ENCODE assay signal across 8 cellular contexts in the genomic region with DNA sequence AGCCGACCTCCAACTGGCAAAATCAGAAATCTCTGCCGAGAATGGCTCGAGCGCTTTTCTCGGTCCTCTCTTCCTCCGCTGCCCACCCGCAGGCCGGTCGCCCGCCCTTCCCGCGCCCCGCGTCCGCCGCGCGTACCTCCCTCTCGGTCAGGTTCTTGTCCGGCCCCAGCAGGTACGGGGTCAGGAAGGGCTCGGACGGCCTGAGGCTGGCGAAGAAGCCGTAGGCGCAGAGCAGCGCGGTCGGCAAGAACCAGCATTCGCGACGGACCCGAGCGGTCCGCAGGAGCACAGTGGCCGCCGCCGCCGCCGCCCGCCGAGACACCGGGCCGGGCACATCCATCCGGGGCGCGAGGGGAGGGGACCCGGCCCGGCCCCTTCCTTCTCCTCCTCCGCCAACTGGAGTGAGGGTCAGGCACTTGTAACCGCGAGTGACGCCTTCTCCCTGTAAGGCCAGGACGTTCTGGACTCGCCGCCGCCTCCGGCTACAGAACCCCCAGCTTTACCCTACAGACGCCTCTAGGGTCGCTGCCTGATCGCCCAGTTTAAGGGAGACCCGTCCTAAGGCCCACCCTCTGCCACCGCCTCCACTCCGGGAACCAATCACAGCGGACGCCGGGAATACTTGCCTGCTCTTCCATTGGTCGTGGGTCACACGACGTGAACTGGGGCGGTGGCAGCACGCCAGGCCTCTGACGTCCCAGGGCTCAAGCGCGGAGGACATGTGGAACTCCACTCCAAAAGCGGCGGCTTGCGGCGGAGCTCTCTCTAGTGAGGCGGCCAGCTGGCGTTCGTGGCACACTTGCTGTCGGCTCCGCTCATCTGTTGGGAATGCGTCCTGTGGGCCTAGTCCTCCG. TPM values are rescaled to one million over a fixed set of nuclear protein-coding genes. Genes with fewer than 3 reads are reported as not detected.
DNase-seq lines count a peak whose midpoint lies in the region; ATAC-seq and TF ChIP-seq lines count a peak whose summit lies in the region.

A gene with protein sequence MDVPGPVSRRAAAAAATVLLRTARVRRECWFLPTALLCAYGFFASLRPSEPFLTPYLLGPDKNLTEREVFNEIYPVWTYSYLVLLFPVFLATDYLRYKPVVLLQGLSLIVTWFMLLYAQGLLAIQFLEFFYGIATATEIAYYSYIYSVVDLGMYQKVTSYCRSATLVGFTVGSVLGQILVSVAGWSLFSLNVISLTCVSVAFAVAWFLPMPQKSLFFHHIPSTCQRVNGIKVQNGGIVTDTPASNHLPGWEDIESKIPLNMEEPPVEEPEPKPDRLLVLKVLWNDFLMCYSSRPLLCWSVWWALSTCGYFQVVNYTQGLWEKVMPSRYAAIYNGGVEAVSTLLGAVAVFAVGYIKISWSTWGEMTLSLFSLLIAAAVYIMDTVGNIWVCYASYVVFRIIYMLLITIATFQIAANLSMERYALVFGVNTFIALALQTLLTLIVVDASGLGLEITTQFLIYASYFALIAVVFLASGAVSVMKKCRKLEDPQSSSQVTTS (minus strand): TSS at position 518 of the 854 bp plus-strand sequence. CDS start 178 bp downstream, at position 340.

- H3K27ac ChIP-seq in DND-41 (ENCODE audit: low read length) (peak within 1 kb of the TSS; percentile 34), KMS-11 (peak within 1 kb of the TSS; percentile 48), Panc1 (ENCODE audit: low read length) (peak within 1 kb of the TSS; percentile 97), esophagus muscularis mucosa (replicated peaks in 1 of 4) (peak within 1 kb of the TSS; percentile 96 to 99 (median 98)), muscle layer of duodenum (ENCODE audit: low read length) (peak within 1 kb of the TSS; percentile 98)

- H3K27me3 Mint-ChIP-seq in activated T-cell treated with anti-CD3 and anti-CD28 coated beads, Interleukin-2, amount 50 U/mL, for 72 hours (ENCODE audit: low read depth): peaks cover 7% of the 10 kb centered on the region

- H4K20me1 ChIP-seq in DND-41 (ENCODE audit: insufficient read depth, low read length) (no peaks in the 10 kb centered on the region), KMS-11 (ENCODE audit: insufficient read depth) (no peaks in the 10 kb centered on the region)

- in situ Hi-C loops in Panc1 (cut with HindIII; ENCODE audit: low pct_unique_long_range_greater_than_20kb, low sequenced_read_pairs): no loop called here

- DNase-seq in DND-41 (peak; percentile 96), Panc1 (ENCODE audit: low read depth, low spot score) (peak; percentile 91), esophagus muscularis mucosa (ENCODE audit: extremely low spot score) (peak; percentile 100)
- DNase-seq in activated T-cell treated with anti-CD3 and anti-CD28 coated beads, Interleukin-2, amount 50 U/mL, for 72 hours: peak; percentile 96 to 97
- peak; percentile 91 to 92 for DNase-seq in stimulated activated CD8-positive, alpha-beta memory T cell treated with anti-CD3 and anti-CD28 coated beads, Interleukin-7, amount 100 ng/mL, for 4 hours (ENCODE audit: low read depth in 2 of 2)

- H3K4me2 ChIP-seq in DND-41 (ENCODE audit: insufficient read depth, low read length) (peak within 1 kb of the TSS; percentile 70), KMS-11 (peak within 1 kb of the TSS; percentile 62)

- peak; percentile 99 for TF ChIP-seq EP300 in esophagus muscularis mucosa (IDR thresholded peaks at IDR 0.05)

- peak within 1 kb of the TSS; percentile 74 for H2AFZ ChIP-seq in DND-41 (ENCODE audit: low read depth, low read length)
- H2AFZ ChIP-seq in KMS-11 (ENCODE audit: low read depth): peak within 1 kb of the TSS; percentile 96

- TF ChIP-seq POLR2A in esophagus muscularis mucosa (IDR thresholded peaks at IDR 0.05; ENCODE audit: low read depth): peak; percentile 91

- H3K27ac Mint-ChIP-seq in activated T-cell treated with anti-CD3 and anti-CD28 coated beads, Interleukin-2, amount 50 U/mL, for 72 hours: peak within 1 kb of the TSS; percentile 85

- H3K9me3 ChIP-seq in DND-41 (ENCODE audit: insufficient read depth, low read length, severe bottlenecking) (no peaks in the 10 kb centered on the region), Panc1 (ENCODE audit: control insufficient read depth, insufficient read depth, low read depth, low read length) (no peaks in the 10 kb centered on the region), esophagus muscularis mucosa (no peaks in the 10 kb centered on the region), muscle layer of duodenum (ENCODE audit: control insufficient read depth in 1 of 2, low read length in 2 of 2) (no peaks in the 10 kb centered on the region)

- whole genome bisulfite sequencing in esophagus muscularis mucosa: under 1% methylated on average over 46 of the region's 86 CpGs

- H3K36me3 ChIP-seq in DND-41 (ENCODE audit: insufficient read depth, low read length): no peaks in the 10 kb centered on the region
- H3K36me3 ChIP-seq in KMS-11 (ENCODE audit: insufficient read depth): no peaks in the 10 kb centered on the region
- no peaks in the 10 kb centered on the region for H3K36me3 ChIP-seq in Panc1 (ENCODE audit: control insufficient read depth, insufficient read depth, low read length)
- no peaks in the 10 kb centered on the region for H3K36me3 ChIP-seq in esophagus muscularis mucosa
- H3K36me3 ChIP-seq in muscle layer of duodenum (ENCODE audit: control insufficient read depth in 1 of 2, insufficient read depth in 2 of 2, low read length in 2 of 2): peaks cover 0 to 12% of the 10 kb centered on the region in 2 donors

- BruUV-seq in Panc1 (replicated peaks; lab: Mats Ljungman, UMichigan): no TSS peak

- POLR2A ChIA-PET in Panc1 (lab: Charles Lee): interaction anchor here (1.0 kb wide), 1 partner anchor 30 kb away, joined by 4 read pairs; no protein-coding TSS in a partner anchor

- H3K9me3 Mint-ChIP-seq in activated T-cell treated with anti-CD3 and anti-CD28 coated beads, Interleukin-2, amount 50 U/mL, for 72 hours: no peaks in the 10 kb centered on the region

- peak; percentile 99 for ATAC-seq in DND-41 (ENCODE audit: insufficient read depth, low read depth)
- ATAC-seq in GM21737 (IDR thresholded peaks at IDR 0.05; ENCODE audit: unreplicated experiment): peak; percentile 99
- peak; percentile 99 for ATAC-seq in Panc1
- ATAC-seq in activated T-cell treated with anti-CD3 and anti-CD28 coated beads, Interleukin-2, amount 50 U/mL, for 72 hours (replicated peaks in 1 of 2): peak; percentile 97 to 98

- H3K9ac ChIP-seq in DND-41 (ENCODE audit: low read depth, low read length) (peak within 1 kb of the TSS; percentile 64), KMS-11 (peak within 1 kb of the TSS; percentile 73)

- H3K27me3 ChIP-seq in DND-41 (ENCODE audit: insufficient read depth, low read length, poor library complexity): no peaks in the 10 kb centered on the region
- H3K27me3 ChIP-seq in KMS-11 (ENCODE audit: insufficient read depth, low read depth): no peaks in the 10 kb centered on the region
- no peaks in the 10 kb centered on the region for H3K27me3 ChIP-seq in Panc1 (ENCODE audit: control insufficient read depth, insufficient read depth, low read length)
- no peaks in the 10 kb centered on the region for H3K27me3 ChIP-seq in esophagus muscularis mucosa
- no peaks in the 10 kb centered on the region for H3K27me3 ChIP-seq in muscle layer of duodenum (ENCODE audit: low read depth, low read length)

- H3K4me3 Mint-ChIP-seq in activated T-cell treated with anti-CD3 and anti-CD28 coated beads, Interleukin-2, amount 50 U/mL, for 72 hours: peak within 1 kb of the TSS; percentile 89 to 93

- peaks cover 18% of the 10 kb centered on the region; the same call in 1 of the 2 replicates for H3K79me2 ChIP-seq in DND-41 (ENCODE audit: insufficient read depth, low read length)
- peaks cover 9% of the 10 kb centered on the region; the same call in 1 of the 2 replicates for H3K79me2 ChIP-seq in KMS-11 (ENCODE audit: insufficient read depth, low read depth)

- CTCF ChIA-PET in Panc1 (lab: Charles Lee): no interaction called here

- H3K4me1 Mint-ChIP-seq in activated T-cell treated with anti-CD3 and anti-CD28 coated beads, Interleukin-2, amount 50 U/mL, for 72 hours (ENCODE audit: low read depth): peaks cover 76% of the 10 kb centered on the region

- H3K4me1 ChIP-seq in DND-41 (ENCODE audit: insufficient read depth, low read length): peaks cover 38% of the 10 kb centered on the region
- peaks cover 26% of the 10 kb centered on the region for H3K4me1 ChIP-seq in KMS-11 (ENCODE audit: low read depth, poor library complexity, severe bottlenecking)
- H3K4me1 ChIP-seq in Panc1 (ENCODE audit: control insufficient read depth, insufficient read depth, low read length): peaks cover 27% of the 10 kb centered on the region
- H3K4me1 ChIP-seq in esophagus muscularis mucosa: peaks cover 9 to 52% (median 50%) of the 10 kb centered on the region in 4 donors
- peaks cover 6 to 11% of the 10 kb centered on the region in 2 donors for H3K4me1 ChIP-seq in muscle layer of duodenum (ENCODE audit: control insufficient read depth in 1 of 2, insufficient read depth in 2 of 2, low read length in 2 of 2)

- intact Hi-C loops in Panc1 (cut with micrococcal nuclease; ENCODE audit: unreplicated experiment) (loop anchor here (5.0 kb wide), 1 partner anchor 118 kb away; a partner anchor contains a TSS), esophagus muscularis mucosa (cut with DNase I) (loop anchor here (10.0 kb wide), 1 partner anchor 381 kb away; a partner anchor contains a TSS)

- peak within 1 kb of the TSS; percentile 39 to 57; a peak in 3 of 4 replicates for H3K4me3 ChIP-seq in DND-41 (ENCODE audit: low read depth in 1 of 2, low read length in 2 of 2)
- peak within 1 kb of the TSS; percentile 79 for H3K4me3 ChIP-seq in KMS-11 (IDR thresholded peaks at IDR 0.05; ENCODE audit: insufficient read depth, low read depth, low read length)
- H3K4me3 ChIP-seq in Panc1 (ENCODE audit: low read depth in 2 of 2, low read length in 2 of 2): peak within 1 kb of the TSS; percentile 84 to 87
- peak within 1 kb of the TSS; percentile 77 to 85 (median 80) for H3K4me3 ChIP-seq in esophagus muscularis mucosa
- H3K4me3 ChIP-seq in muscle layer of duodenum (ENCODE audit: low read depth in 1 of 2, low read length in 2 of 2): peak within 1 kb of the TSS; percentile 83 to 86

- peaks cover 0 to 4% of the 10 kb centered on the region in 2 donors for H3K36me3 Mint-ChIP-seq in activated T-cell treated with anti-CD3 and anti-CD28 coated beads, Interleukin-2, amount 50 U/mL, for 72 hours (ENCODE audit: insufficient read depth in 2 of 2)

- TF ChIP-seq CTCF in DND-41 (IDR thresholded peaks at IDR 0.05; ENCODE audit: borderline replicate concordance, extremely low read depth, low read length, poor library complexity, severe bottlenecking) (peak; percentile 64), KMS-11 (conservative IDR thresholded peaks at IDR 0.05; ENCODE audit: low read depth, low read length) (no peak), Panc1 (IDR thresholded peaks at IDR 0.05) (peak; percentile 35), esophagus muscularis mucosa (IDR thresholded peaks at IDR 0.05) (peak; percentile 41 to 47 (median 43))

RNA-seq across cellular contexts. Expression of the gene that starts here (rescaled TPM):
- total RNA-seq in Panc1 (2021; ENCODE audit: unreplicated experiment): 10.8 TPM
- polyA plus RNA-seq in Panc1 (2012; ENCODE audit: insufficient read length): 4.7 TPM
- 1 to 10 TPM; 4.6 to 7.2 TPM for total RNA-seq in activated T-cell treated with anti-CD3 and anti-CD28 coated beads, Interleukin-2, amount 50 U/mL, for 72 hours
- total RNA-seq in esophagus muscularis mucosa: 10 to 100 TPM; 19.0 to 38.8 (median 20.6) TPM

Comparison
In these comparisons a context has a peak if more than half of its experiments do, and no peak if none do; other contexts are left out.
1. Peak in every context shown above with its lines: DNase-seq, ATAC-seq, H3K4me3 ChIP-seq and H3K27ac ChIP-seq.
2. H3K27ac ChIP-seq: peak in every context shown above with its lines; median percentile 98 in esophagus muscularis mucosa; 98 in muscle layer of duodenum; 97 in Panc1; 48 in KMS-11; 34 in DND-41.